ENCODE assay signal across 10 cellular contexts in genomic region chr18:53796042-53796729, GRCh38.
DNase-seq lines count a peak whose midpoint lies in the region; ATAC-seq and TF ChIP-seq lines count a peak whose summit lies in the region.
"Had no signal": no experiment of that assay in that cellular context is flagged by ENCODE, and none has a peak within 500 bp of the region (broad histone marks: within the 10 kb centered on the region; RNA-seq: fewer than 3 reads in every experiment).

No MANE protein-coding gene starts in this region.

- no peak overlapping the region for H3K4me3 ChIP-seq in tibial nerve

- H3K4me3 Mint-ChIP-seq in progenitor cell of endocrine pancreas (ENCODE audit: low read depth): no peak overlapping the region
- H3K4me3 Mint-ChIP-seq: naive B cell had no signal

- H3K36me3 ChIP-seq in tibial nerve: no peaks in the 10 kb centered on the region

- H3K36me3 Mint-ChIP-seq in progenitor cell of endocrine pancreas (ENCODE audit: insufficient read depth): no peaks in the 10 kb centered on the region
- H3K36me3 Mint-ChIP-seq: naive B cell had no signal

- TF ChIP-seq EP300 in tibial nerve (IDR thresholded peaks at IDR 0.05): peak in 1 of 2 donors; percentile 61

- H3K9me3 ChIP-seq in tibial nerve: peaks cover 0 to 4% (median 0%) of the 10 kb centered on the region in 4 donors

- DNase-seq in A172 (ENCODE audit: low spot score) (peak; percentile 76), dedifferentiated amniotic fluid mesenchymal stem cell (ENCODE audit: extremely low spot score) (peak; percentile 93), tibial nerve (ENCODE audit: low spot score in 2 of 2) (peak; percentile 18 to 36), DMS 273 (lab: John Stamatoyannopoulos, UW; ENCODE audit: unreplicated experiment) (no peak), progenitor cell of endocrine pancreas (ENCODE audit: low spot score, unreplicated experiment) (no peak)
- no peak for DNase-seq in activated T-cell treated with anti-CD3 and anti-CD28 coated beads, Interleukin-2, amount 50 U/mL, for 48 hours
- DNase-seq: naive B cell had no signal

- no peaks in the 10 kb centered on the region for H3K27me3 Mint-ChIP-seq in progenitor cell of endocrine pancreas
- H3K27me3 Mint-ChIP-seq: naive B cell had no signal

- H3K27ac Mint-ChIP-seq in progenitor cell of endocrine pancreas: no peak overlapping the region
- H3K27ac Mint-ChIP-seq: naive B cell had no signal

- ATAC-seq in GM19395 (IDR thresholded peaks at IDR 0.05; ENCODE audit: unreplicated experiment): peak; percentile 89
- peak; percentile 94 for ATAC-seq in HG03442 (IDR thresholded peaks at IDR 0.05; ENCODE audit: unreplicated experiment)

- no peaks in the 10 kb centered on the region for H3K4me1 Mint-ChIP-seq in progenitor cell of endocrine pancreas (ENCODE audit: low read depth)
- H3K4me1 Mint-ChIP-seq: naive B cell had no signal

- H3K9me3 Mint-ChIP-seq in progenitor cell of endocrine pancreas (ENCODE audit: low read depth): peaks cover 2% of the 10 kb centered on the region

- TF ChIP-seq POLR2A in tibial nerve (IDR thresholded peaks at IDR 0.05): no peak

- H3K4me1 ChIP-seq in tibial nerve: peaks cover 0 to 6% (median 0%) of the 10 kb centered on the region in 4 donors

- TF ChIP-seq CTCF in tibial nerve (IDR thresholded peaks at IDR 0.05) (no peak), progenitor cell of endocrine pancreas (IDR thresholded peaks at IDR 0.05; ENCODE audit: unreplicated experiment) (no peak)

- peak overlapping the region in 2 of 4 donors; percentile 60 to 62 for H3K27ac ChIP-seq in tibial nerve
- H3K27ac ChIP-seq: VCaP had no signal

- H3K27me3 ChIP-seq in tibial nerve: no peaks in the 10 kb centered on the region

- 87 to 90% methylated on average over 1 of the region's 1 CpG for WGBS in tibial nerve, 2 donors

Comparison
In these comparisons a context has a peak if more than half of its experiments do, and no peak if none do; other contexts are left out.
1. DNase-seq: peak in A172 (single experiment), dedifferentiated amniotic fluid mesenchymal stem cell (single experiment) and tibial nerve (2 of 2); none in activated T-cell treated with anti-CD3 and anti-CD28 coated beads, Interleukin-2, amount 50 U/mL, for 48 hours (0 of 2), DMS 273 (single experiment) and progenitor cell of endocrine pancreas (single experiment).